In the genomic region with DNA sequence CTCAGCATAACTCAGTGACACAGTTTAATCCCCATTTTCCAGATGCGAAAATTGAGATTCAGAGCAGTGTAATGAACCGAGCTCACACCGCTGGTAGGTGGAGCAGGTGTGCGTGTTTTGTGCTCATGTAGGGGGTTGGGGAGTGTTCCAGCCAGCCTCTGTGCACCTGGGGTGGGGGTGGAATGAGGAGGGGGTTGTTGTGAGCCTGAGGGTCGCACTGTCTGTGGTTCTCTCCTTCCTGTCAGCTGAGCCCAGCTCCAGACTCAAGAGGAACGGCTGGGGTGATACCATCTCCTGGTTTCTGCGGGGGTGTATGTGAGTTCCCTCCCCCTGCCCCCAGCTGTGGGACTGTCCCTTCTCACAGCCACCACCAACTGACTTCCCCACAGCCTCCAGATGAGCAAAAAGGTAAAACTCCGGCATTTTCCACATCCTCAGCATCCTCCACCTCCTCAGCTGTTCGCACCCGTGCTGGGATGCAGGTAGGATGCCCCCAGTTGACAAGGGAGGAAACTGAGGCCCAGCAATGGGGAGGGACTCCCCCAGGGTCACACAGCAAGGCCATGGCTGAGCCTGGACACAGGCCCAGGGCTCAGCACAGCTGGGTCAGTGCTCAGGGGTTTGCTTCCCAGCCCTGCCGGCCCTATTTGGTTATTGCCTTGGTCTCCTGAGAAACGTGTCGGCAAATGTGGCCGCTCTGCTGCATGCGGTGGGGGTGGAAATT, we compare ENCODE assay signal across 8 cellular contexts. TPM values are rescaled to one million over a fixed set of nuclear protein-coding genes. Genes with fewer than 3 reads are reported as not detected.
A peak's percentile ranks its signal among the peaks of the same experiment; 100 is the strongest.
DNase-seq lines count a peak whose midpoint lies in the region; FAIRE-seq and TF ChIP-seq lines count a peak whose summit lies in the region.

No MANE protein-coding gene starts in this region.

- H4K20me1 ChIP-seq in MM.1S (ENCODE audit: insufficient read depth, low read length) = no peaks in the 10 kb centered on the region

- H3K9me3 ChIP-seq in MM.1S (replicated peaks; ENCODE audit: insufficient read depth, low read length) (no peaks in the 10 kb centered on the region), tibial artery (no peaks in the 10 kb centered on the region)

- peaks cover 59 to 70% of the 10 kb centered on the region in 2 donors for H3K4me1 Mint-ChIP-seq in immature natural killer cell

- no peak; the same call in 1 of the 2 replicates for TF ChIP-seq CTCF in MM.1S (IDR thresholded peaks at IDR 0.05; ENCODE audit: low read length)
- no peak for TF ChIP-seq CTCF in tibial artery (IDR thresholded peaks at IDR 0.05)

- DNase-seq in GM12892 (ENCODE audit: insufficient read length) (peak; percentile 68), MM.1S (peak; percentile 83), immature natural killer cell (peak; percentile 74 to 77 (median 76)), D341Med (ENCODE audit: low spot score) (no peak), cerebellar cortex (ENCODE audit: low spot score) (no peak), tibial artery (no peak)
- peak; percentile 85 for DNase-seq in activated CD8-positive, alpha-beta memory T cell treated with anti-CD3 and anti-CD28 coated beads for 24 hours
- DNase-seq in stimulated activated CD8-positive, alpha-beta memory T cell treated with anti-CD3 and anti-CD28 coated beads, Interleukin-7, amount 100 ng/mL, for 4 hours (ENCODE audit: low read depth in 2 of 2) = peak; percentile 62 to 69

- H3F3A ChIP-seq in MM.1S (ENCODE audit: insufficient read depth, low read length) = peaks cover 52% of the 10 kb centered on the region

- H3K27ac Mint-ChIP-seq in immature natural killer cell = peak overlapping the region; percentile 93 to 100 (median 99)

- peaks cover 5 to 13% (median 12%) of the 10 kb centered on the region in 3 donors for H3K36me3 Mint-ChIP-seq in immature natural killer cell

- H3K27me3 ChIP-seq in MM.1S (replicated peaks; ENCODE audit: insufficient read depth, low read length) (no peaks in the 10 kb centered on the region), tibial artery (peaks cover 0 to 3% of the 10 kb centered on the region in 2 donors)

- peaks cover 6% of the 10 kb centered on the region; the same call in 1 of the 2 replicates for H3K36me3 ChIP-seq in MM.1S (replicated peaks; ENCODE audit: insufficient read depth, low read length)
- H3K36me3 ChIP-seq in tibial artery = no peaks in the 10 kb centered on the region

- peaks cover 3 to 10% (median 4%) of the 10 kb centered on the region in 3 donors for H3K27me3 Mint-ChIP-seq in immature natural killer cell (ENCODE audit: low read depth in 3 of 3)

- H3K27ac ChIP-seq in MM.1S (ENCODE audit: low read length) = peak overlapping the region; percentile 98
- H3K27ac ChIP-seq in tibial artery = no peak overlapping the region

- H3K4me1 ChIP-seq in MM.1S (ENCODE audit: low read length) (peaks cover 25% of the 10 kb centered on the region), tibial artery (peaks cover 0 to 4% (median 0%) of the 10 kb centered on the region in 4 donors)

- intact Hi-C loops in tibial artery (cut with DNase I; ENCODE audit: low total_unique reads) = no loop called here

- peak; percentile 60 for FAIRE-seq in GM12892 (lab: Jason Lieb, UNC)

- peaks cover 56% of the 10 kb centered on the region for H3K79me2 ChIP-seq in MM.1S (ENCODE audit: low read length)

- no peaks in the 10 kb centered on the region for H3K9me2 ChIP-seq in MM.1S (replicated peaks; ENCODE audit: insufficient read depth, low read length)

- no peaks in the 10 kb centered on the region for H3K9me3 Mint-ChIP-seq in immature natural killer cell

- peak overlapping the region; percentile 99 to 100 (median 100) for H3K4me3 Mint-ChIP-seq in immature natural killer cell

- H3K9ac ChIP-seq in MM.1S (ENCODE audit: low read length) = peak overlapping the region; percentile 96

- peak overlapping the region; percentile 93 for H3K4me2 ChIP-seq in MM.1S (ENCODE audit: low read depth, low read length)

- H3K4me3 ChIP-seq in MM.1S (ENCODE audit: low read length) = peak overlapping the region; percentile 78
- peak overlapping the region in 1 of 2 donors; percentile 9 for H3K4me3 ChIP-seq in tibial artery

- peak; percentile 18; the same call in 1 of the 2 replicates for TF ChIP-seq POLR2A in GM12892 (IDR thresholded peaks at IDR 0.05; ENCODE audit: low read depth, low read length)

- no peak overlapping the region for H2AFZ ChIP-seq in MM.1S (ENCODE audit: low read length)

RNA-seq across cellular contexts. Expression of a gene that starts 2.1 kb away (rescaled TPM):
- 6.4 TPM for polyA plus RNA-seq in GM12892 (2012; ENCODE audit: missing spikeins)
- polyA plus RNA-seq in immature natural killer cell = 10 to 100 TPM; 16.9 to 86.2 (median 18.7) TPM

RNA-seq across cellular contexts. Expression of a gene that starts 9.5 kb away (rescaled TPM):
- polyA plus RNA-seq in GM12892 (2012; ENCODE audit: missing spikeins) = 32.9 TPM
- 10 to 100 TPM; 44.6 to 83.1 (median 58.1) TPM for polyA plus RNA-seq in immature natural killer cell

RNA-seq across cellular contexts. Expression of a gene that starts 26.3 kb away (rescaled TPM):
- 43.4 TPM for polyA plus RNA-seq in GM12892 (2012; ENCODE audit: missing spikeins)
- 10 to 100 TPM; 77.3 to 97.7 (median 89.1) TPM for polyA plus RNA-seq in immature natural killer cell

RNA-seq across cellular contexts. Expression of a gene that starts 41.3 kb away (rescaled TPM):
- polyA plus RNA-seq in GM12892 (2012; ENCODE audit: missing spikeins) = 4.7 TPM
- polyA plus RNA-seq in immature natural killer cell = 10 to 100 TPM; 38.9 to 55.1 (median 49.9) TPM

Comparison
In these comparisons a context has a peak if more than half of its experiments do, and no peak if none do; other contexts are left out.
1. DNase-seq: peak in GM12892 (single experiment), MM.1S (single experiment), activated CD8-positive, alpha-beta memory T cell treated with anti-CD3 and anti-CD28 coated beads for 24 hours (single experiment), immature natural killer cell (3 of 3) and stimulated activated CD8-positive, alpha-beta memory T cell treated with anti-CD3 and anti-CD28 coated beads, Interleukin-7, amount 100 ng/mL, for 4 hours (2 of 2); none in D341Med (single experiment), cerebellar cortex (single experiment) and tibial artery (0 of 2).